Comparison of ENCODE assay signal across 10 cellular contexts in the genomic region with DNA sequence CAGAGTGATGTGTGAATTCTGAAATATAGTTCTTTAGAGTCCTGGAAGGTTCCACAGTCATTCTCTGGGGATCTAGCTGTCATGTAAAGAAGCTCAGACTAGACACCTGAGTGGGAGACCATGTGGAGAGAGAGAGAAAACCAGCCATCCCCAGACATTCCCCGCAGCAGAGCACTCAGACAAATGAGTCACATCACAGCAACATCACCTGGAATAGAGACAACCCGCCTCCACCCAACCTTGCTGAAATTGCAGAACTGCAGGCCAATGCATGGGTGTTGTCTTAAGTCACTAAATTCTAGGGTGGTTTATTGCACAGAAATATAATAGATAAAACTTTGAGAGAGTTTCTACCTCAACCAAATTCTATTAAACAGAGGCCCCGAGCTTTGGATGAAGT.
"Had no signal": no experiment of that assay in that cellular context is flagged by ENCODE, and none has a peak within 500 bp of the region (broad histone marks: within the 10 kb centered on the region; RNA-seq: fewer than 3 reads in every experiment).

No MANE protein-coding gene starts in this region.

- H3K4me3 Mint-ChIP-seq: HFFc6 had no signal

- DNase-seq: GM23248, GOT3, H7, HFFc6, IMR-90, KG1 had no signal

- H3K27ac ChIP-seq: GM23248 had no signal

- H3K4me3 ChIP-seq: GM23248, HAP-1, K562 had no signal

- FAIRE-seq: HTR-8/SVneo, K562 had no signal

- H3K9ac ChIP-seq: GM23248 had no signal

- H3K9me3 Mint-ChIP-seq: HFFc6 had no signal

- ATAC-seq: HCT116, K562 had no signal

- H2AFZ ChIP-seq: GM23248 had no signal

- H3K9me3 ChIP-seq: HAP-1 had no signal

- H3K4me1 ChIP-seq: HAP-1 had no signal

- H3K36me3 ChIP-seq: HAP-1 had no signal

- H3K27ac Mint-ChIP-seq: HFFc6 had no signal
